Comparison of ENCODE assay signal across 10 cellular contexts in genomic region chr19:13401388-13401787, GRCh38.
A peak's percentile ranks its signal among the peaks of the same experiment; 100 is the strongest.
DNase-seq lines count a peak whose midpoint lies in the region; ATAC-seq, FAIRE-seq and TF ChIP-seq lines count a peak whose summit lies in the region.
"Had no signal": no experiment of that assay in that cellular context is flagged by ENCODE, and none has a peak within 500 bp of the region (broad histone marks: within the 10 kb centered on the region; RNA-seq: fewer than 3 reads in every experiment).

No MANE protein-coding gene starts in this region.

- TF ChIP-seq POLR2A in NB4 (IDR thresholded peaks at IDR 0.05; ENCODE audit: extremely low read depth, insufficient read length) (no peak), GM12878 (IDR thresholded peaks at IDR 0.05; ENCODE audit: low read depth, low read length) (no peak)

- SMC1A ChIA-PET in GM12878 (lab: Charles Lee; ENCODE audit: uncharacterized antibody, unreplicated experiment): no interaction called here

- intact Hi-C loops in GM12878 (cut with micrococcal nuclease; ENCODE audit: unreplicated experiment): no loop called here

- H3K9ac ChIP-seq in GM12878 (ENCODE audit: control insufficient read depth, insufficient read depth, low read length): no peak overlapping the region

- no peak overlapping the region for H3K4me3 ChIP-seq in NB4 (ENCODE audit: low read depth, low read length)
- H3K4me3 ChIP-seq in GM12878: no peak overlapping the region

- H3K36me3 ChIP-seq in GM12878 (ENCODE audit: control insufficient read depth in 2 of 2, insufficient read depth in 2 of 2, low read length in 1 of 2): no peaks in the 10 kb centered on the region

- H4K20me1 ChIP-seq in GM12878 (ENCODE audit: control insufficient read depth, insufficient read depth): no peaks in the 10 kb centered on the region

- no peaks in the 10 kb centered on the region for H3K4me1 ChIP-seq in GM12878 (ENCODE audit: control insufficient read depth, insufficient read depth, low read length)

- H3K4me2 ChIP-seq in GM12878 (ENCODE audit: control insufficient read depth, insufficient read depth): no peak overlapping the region

- no peak for TF ChIP-seq RAD21 in GM12878 (IDR thresholded peaks at IDR 0.05; ENCODE audit: insufficient read depth, low read depth, low read length)

- BruUV-seq in GM12878 (replicated peaks; lab: Mats Ljungman, UMichigan): no TSS peak

- H3K9me3 ChIP-seq in GM12878 (replicated peaks; ENCODE audit: control insufficient read depth, insufficient read depth, low read length): no peaks in the 10 kb centered on the region

- CTCF ChIA-PET in GM12878 (lab: Yijun Ruan, JAX): no interaction called here

- RAD21 ChIA-PET in GM12878 (lab: Charles Lee; ENCODE audit: unreplicated experiment): no interaction called here

- peak; percentile 35 to 43 for ATAC-seq in activated CD4-positive, CD25-positive, alpha-beta regulatory T cell treated with anti-CD3 and anti-CD28 coated beads, Interleukin-2, amount 50 U/mL, for 24 hours
- ATAC-seq in GM12878: no peak
- no peak for ATAC-seq in HG02885 (IDR thresholded peaks at IDR 0.05; ENCODE audit: poor library complexity, unreplicated experiment)

- H3K79me2 ChIP-seq in GM12878 (ENCODE audit: control insufficient read depth, insufficient read depth, low read length): no peaks in the 10 kb centered on the region

- no peak for FAIRE-seq in GM12878 (lab: Jason Lieb, UNC)

- 21% methylated on average over 2 of the region's 2 CpGs for WGBS in GM12878 (ENCODE audit: insufficient coverage, insufficient replicate concordance, low lambda C conversion rate, missing lambda C conversion rate)

- no peak for DNase-seq in activated CD4-positive, CD25-positive, alpha-beta regulatory T cell treated with anti-CD3 and anti-CD28 coated beads, Interleukin-2, amount 50 U/mL, for 72 hours
- DNase-seq in NB4 (ENCODE audit: low read depth) (peak; percentile 16), GM12878 (ENCODE audit: low read depth, low spot score) (no peak), lung microvascular endothelial cell (ENCODE audit: low read depth in 2 of 2) (peak; percentile 11 to 54), LoVo (ENCODE audit: low spot score) (no peak)
- DNase-seq in activated T-cell treated with anti-CD3 and anti-CD28 coated beads, Interleukin-2, amount 50 U/mL, for 1 hour: no peak
- DNase-seq: activated B cell treated with CpG ODN at 0.5 μM for 24 hours, anterior cingulate cortex had no signal

- no peak for TF ChIP-seq CTCF in NB4 (IDR thresholded peaks at IDR 0.05; ENCODE audit: low read depth, low read length)
- no peak for TF ChIP-seq CTCF in GM12878 (IDR thresholded peaks at IDR 0.05 in 2 of 3, conservative IDR thresholded peaks at IDR 0.05 in 1 of 3; ENCODE audit: control insufficient read depth in 2 of 3, extremely low read depth in 1 of 3, insufficient read depth in 1 of 3, low read depth in 3 of 3, low read length in 3 of 3)

- POLR2A ChIA-PET in GM12878 (lab: Charles Lee): no interaction called here

- H3K27me3 ChIP-seq in GM12878 (replicated peaks in 1 of 2; ENCODE audit: control insufficient read depth in 2 of 2, insufficient read depth in 2 of 2, low read length in 1 of 2): no peaks in the 10 kb centered on the region

- in situ Hi-C loops in GM12878 (cut with MboI): no loop called here

- no peak for TF ChIP-seq EP300 in GM12878 (IDR thresholded peaks at IDR 0.05; ENCODE audit: borderline replicate concordance in 1 of 2, control insufficient read depth in 1 of 2, low read depth in 2 of 2, low read length in 2 of 2)

- no peak overlapping the region for H3K27ac ChIP-seq in GM12878 (ENCODE audit: control insufficient read depth, insufficient read depth)

- H2AFZ ChIP-seq in GM12878 (ENCODE audit: control insufficient read depth, low read depth, low read length): no peak overlapping the region

TF ChIP-seq in GM12878, 131 proteins besides CTCF, POLR2A, EP300 and RAD21:
- TF ChIP-seq YY1 (IDR thresholded peaks at IDR 0.05; ENCODE audit: low read depth, low read length) (peak; percentile 73), TBL1XR1 (IDR thresholded peaks at IDR 0.05; ENCODE audit: low read depth, low read length) (no peak), PRDM15 (CRISPR knock-in tag; IDR thresholded peaks at IDR 0.05) (no peak), SIX5 (IDR thresholded peaks at IDR 0.05; ENCODE audit: low read depth, low read length, severe bottlenecking) (peak; percentile 60), ATF3 (IDR thresholded peaks at IDR 0.05; ENCODE audit: borderline replicate concordance, extremely low read depth, low read depth, low read length) (peak; percentile 24; the same call in 1 of the 2 replicates), USF1 (IDR thresholded peaks at IDR 0.05; ENCODE audit: borderline replicate concordance, extremely low read length, insufficient read depth, low read depth, low read length) (peak; percentile 58)

Comparison
In these comparisons a context has a peak if more than half of its experiments do, and no peak if none do; other contexts are left out.
1. ATAC-seq: peak in activated CD4-positive, CD25-positive, alpha-beta regulatory T cell treated with anti-CD3 and anti-CD28 coated beads, Interleukin-2, amount 50 U/mL, for 24 hours (2 of 2); none in GM12878 (single experiment) and HG02885 (single experiment).
2. DNase-seq: peak in NB4 (single experiment) and lung microvascular endothelial cell (2 of 2); none in activated CD4-positive, CD25-positive, alpha-beta regulatory T cell treated with anti-CD3 and anti-CD28 coated beads, Interleukin-2, amount 50 U/mL, for 72 hours (single experiment), GM12878 (single experiment), LoVo (single experiment) and activated T-cell treated with anti-CD3 and anti-CD28 coated beads, Interleukin-2, amount 50 U/mL, for 1 hour (single experiment).